Comparison of ENCODE assay signal across 21 cellular contexts in genomic region chr16:49022351-49022963, GRCh38.
DNase-seq lines count a peak whose midpoint lies in the region; ATAC-seq, FAIRE-seq and TF ChIP-seq lines count a peak whose summit lies in the region.
"Had no signal": no experiment of that assay in that cellular context is flagged by ENCODE, and none has a peak within 500 bp of the region (broad histone marks: within the 10 kb centered on the region; RNA-seq: fewer than 3 reads in every experiment).

No MANE protein-coding gene starts in this region.

- peak overlapping the region; percentile 95 for H3K4me2 ChIP-seq in keratinocyte (ENCODE audit: control insufficient read depth, extremely low read depth, insufficient read depth, low read depth, low read length)

- no peak for TF ChIP-seq CTCF in keratinocyte (optimal IDR thresholded peaks at IDR 0.05 in 1 of 3, IDR thresholded peaks at IDR 0.05 in 1 of 3, conservative IDR thresholded peaks at IDR 0.05 in 1 of 3; ENCODE audit: extremely low read depth in 1 of 3, insufficient read depth in 2 of 3, low read length in 3 of 3)

- peak; percentile 67 for DNase-seq in G401 (ENCODE audit: low spot score)
- peak; percentile 9 for DNase-seq in MG63
- peak; percentile 57 for DNase-seq in cerebellar cortex (ENCODE audit: low spot score)
- no peak for DNase-seq in keratinocyte (ENCODE audit: low read depth, low spot score)
- no peak for DNase-seq in 8988T
- DNase-seq: activated CD8-positive, alpha-beta T cell treated with anti-CD3 and anti-CD28 coated beads, Interleukin-2, amount 10 ng/mL, durations not matched to agents 7 days and 5 days; DMS53; erythroblast; heart left ventricle; NCI-H1930; NCI-H526; nephron progenitor cell; stimulated activated CD4-positive, alpha-beta T cell treated with anti-CD3 and anti-CD28 coated beads, Interleukin-2, amount 100 ng/mL, for 48 hours; T-helper 17 cell; upper lobe of left lung had no signal

- H3K4me1 ChIP-seq in keratinocyte (ENCODE audit: control insufficient read depth, extremely low read depth, insufficient read depth, low read length) = peaks cover 53% of the 10 kb centered on the region
- H3K4me1 ChIP-seq: ascending aorta, pancreas, upper lobe of left lung had no signal

- peak overlapping the region; percentile 75 for H2AFZ ChIP-seq in keratinocyte (ENCODE audit: control insufficient read depth, low read length)

- H3K9me3 ChIP-seq in MG63 = no peaks in the 10 kb centered on the region
- no peaks in the 10 kb centered on the region for H3K9me3 ChIP-seq in keratinocyte (ENCODE audit: control insufficient read depth, low read depth, low read length)
- H3K9me3 ChIP-seq: ascending aorta, heart left ventricle, pancreas, upper lobe of left lung had no signal

- H3K9me1 ChIP-seq in keratinocyte (ENCODE audit: control insufficient read depth, extremely low read depth, insufficient read depth, low read length) = no peaks in the 10 kb centered on the region

- H3K27me3 ChIP-seq in MG63 (no peaks in the 10 kb centered on the region), keratinocyte (ENCODE audit: control insufficient read depth, extremely low read depth, insufficient read depth, low read length) (no peaks in the 10 kb centered on the region)
- H3K27me3 ChIP-seq: ascending aorta, heart left ventricle, pancreas, upper lobe of left lung had no signal

- peak; percentile 90 for FAIRE-seq in keratinocyte (lab: Jason Lieb, UNC)
- FAIRE-seq: pancreas had no signal

- dilution Hi-C loops in keratinocyte (cut with MboI; ENCODE audit: extremely low pct_ligation_motif_present, low sequenced_read_pairs) = no loop called here

- in situ Hi-C loops in G401 (cut with HindIII; ENCODE audit: low sequenced_read_pairs) = no loop called here

- H3K36me3 ChIP-seq in MG63 (no peaks in the 10 kb centered on the region), keratinocyte (ENCODE audit: control insufficient read depth in 2 of 2, extremely low read depth in 1 of 2, insufficient read depth in 2 of 2, low read length in 2 of 2) (no peaks in the 10 kb centered on the region)
- H3K36me3 ChIP-seq: ascending aorta, heart left ventricle, pancreas, upper lobe of left lung had no signal

- no peaks in the 10 kb centered on the region for H4K20me1 ChIP-seq in keratinocyte (ENCODE audit: control insufficient read depth, extremely low read depth, insufficient read depth, low read length)

- peak overlapping the region; percentile 96 for H3K27ac ChIP-seq in keratinocyte (ENCODE audit: control insufficient read depth, insufficient read depth, low read length)
- H3K27ac ChIP-seq: ascending aorta, pancreas, upper lobe of left lung had no signal

- no peak for ATAC-seq in GM21717 (IDR thresholded peaks at IDR 0.05; ENCODE audit: unreplicated experiment)
- no peak for ATAC-seq in GM18519 (IDR thresholded peaks at IDR 0.05; ENCODE audit: low FRiP score, unreplicated experiment)
- ATAC-seq in HG03280 (IDR thresholded peaks at IDR 0.05; ENCODE audit: unreplicated experiment) = no peak
- ATAC-seq: activated CD8-positive, alpha-beta T cell treated with anti-CD3 and anti-CD28 coated beads, Interleukin-2, amount 10 ng/mL, durations not matched to agents 7 days and 5 days; heart left ventricle; T-helper 17 cell had no signal

- H3K9ac ChIP-seq in keratinocyte (ENCODE audit: control insufficient read depth, extremely low read depth, insufficient read depth, low read length) = peak overlapping the region; percentile 70

- no peak overlapping the region for H3K4me3 ChIP-seq in MG63
- H3K4me3 ChIP-seq in keratinocyte (ENCODE audit: control insufficient read depth in 2 of 3, extremely low read depth in 1 of 3, insufficient read depth in 2 of 3, low read depth in 1 of 3, low read length in 3 of 3) = peak overlapping the region in 2 of 3 experiments; percentile 47 to 52
- H3K4me3 ChIP-seq: ascending aorta, heart left ventricle, lung, pancreas, upper lobe of left lung had no signal

- H3K79me2 ChIP-seq in keratinocyte (ENCODE audit: control insufficient read depth, insufficient read depth, low read length) = no peaks in the 10 kb centered on the region

Comparison
In these comparisons a context has a peak if more than half of its experiments do, and no peak if none do; other contexts are left out.
1. DNase-seq: peak in G401 (single experiment), MG63 (single experiment) and cerebellar cortex (single experiment); none in keratinocyte (single experiment) and 8988T (single experiment).